In the genomic region with DNA sequence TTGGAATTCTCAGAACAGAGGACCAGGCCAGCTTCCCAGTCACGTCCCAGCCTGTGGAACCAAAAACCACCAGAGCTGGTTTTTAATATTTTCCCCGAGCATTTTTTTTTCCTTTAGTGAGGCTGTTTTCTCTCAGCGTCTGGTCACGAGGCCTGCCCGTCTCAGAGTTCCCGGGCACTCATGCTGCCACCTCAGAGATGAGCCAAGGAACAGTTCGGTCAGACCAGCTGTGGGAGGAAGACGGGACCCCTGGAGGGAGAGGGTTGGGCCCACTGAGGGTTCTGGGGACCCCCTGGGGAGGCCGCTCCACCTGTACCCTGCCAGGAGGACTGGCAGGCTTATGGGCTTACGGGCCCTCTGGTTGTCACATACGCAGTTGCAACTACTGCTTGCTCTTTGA, we compare ENCODE assay signal across 17 cellular contexts. TPM values are rescaled to one million over a fixed set of nuclear protein-coding genes. Genes with fewer than 3 reads are reported as not detected.
"Had no signal": no experiment of that assay in that cellular context is flagged by ENCODE, and none has a peak within 500 bp of the region (broad histone marks: within the 10 kb centered on the region; RNA-seq: fewer than 3 reads in every experiment).

No MANE protein-coding gene starts in this region.

- ATAC-seq: activated CD8-positive, alpha-beta memory T cell treated with anti-CD3 and anti-CD28 coated beads, Interleukin-2, amount 10 ng/mL, durations not matched to agents 7 days and 5 days; right lobe of liver; stimulated activated naive CD8-positive, alpha-beta T cell treated with anti-CD3 and anti-CD28 coated beads, Interleukin-15, Interleukin-2, amounts not matched to agents 100 U/mL and 50 U/mL, for 24 hours had no signal

- H3K27ac ChIP-seq: cardiac muscle cell, epithelial cell of prostate, prostate gland, right lobe of liver, testis had no signal

- H3K9me3 ChIP-seq: prostate gland, right lobe of liver, testis had no signal

- DNase-seq: activated B cell treated with CpG ODN at 0.5 μM for 24 hours; activated CD4-positive, alpha-beta memory T cell treated with anti-CD3 and anti-CD28 coated beads, Interleukin-2, amount 10 ng/mL, durations not matched to agents 7 days and 5 days; activated CD4-positive, alpha-beta T cell treated with anti-CD3 and anti-CD28 coated beads for 4 hours; activated CD8-positive, alpha-beta memory T cell treated with anti-CD3 and anti-CD28 coated beads, Interleukin-2, amount 10 ng/mL, durations not matched to agents 7 days and 5 days; activated naive CD8-positive, alpha-beta T cell treated with anti-CD3 and anti-CD28 coated beads for 36 hours; amniotic stem cell; dorsolateral prefrontal cortex; foreskin melanocyte; stimulated activated naive CD8-positive, alpha-beta T cell treated with anti-CD3 and anti-CD28 coated beads, Interleukin-15, Interleukin-2, amounts not matched to agents 100 U/mL and 50 U/mL, for 24 hours; testis had no signal

- H3K27me3 ChIP-seq: cardiac muscle cell, dorsolateral prefrontal cortex, right lobe of liver, testis had no signal

- H3K36me3 ChIP-seq: cardiac muscle cell, prostate gland had no signal

- H3K4me1 ChIP-seq: prostate gland had no signal

- H3K4me3 ChIP-seq: cardiac muscle cell, dorsolateral prefrontal cortex, prostate gland, right lobe of liver, testis had no signal

RNA-seq across cellular contexts. Expression of a gene that starts 54.5 kb away (rescaled TPM):
- total RNA-seq: cardiac muscle cell had no signal
- polyA plus RNA-seq: cardiac muscle cell, fibroblast of lung, keratinocyte, neural cell had no signal
